Comparison of ENCODE assay signal across 23 cellular contexts in genomic region chr5:55113327-55113726, GRCh38. TPM values are rescaled to one million over a fixed set of nuclear protein-coding genes. Genes with fewer than 3 reads are reported as not detected.
"Had no signal": no experiment of that assay in that cellular context is flagged by ENCODE, and none has a peak within 500 bp of the region (broad histone marks: within the 10 kb centered on the region; RNA-seq: fewer than 3 reads in every experiment).

No MANE protein-coding gene starts in this region.

- H3K4me3 ChIP-seq: dorsolateral prefrontal cortex, hepatocyte, sigmoid colon, thyroid gland had no signal

- DNase-seq: activated CD4-positive, alpha-beta T cell treated with anti-CD3 and anti-CD28 coated beads, Interleukin-2, amount 50 U/mL, for 48 hours; activated effector memory CD4-positive, alpha-beta T cell treated with anti-CD3 and anti-CD28 coated beads, Interleukin-2, amount 50 U/mL, for 16 hours; activated T-cell treated with anti-CD3 and anti-CD28 coated beads, Interleukin-2, amount 50 U/mL, for 4 hours; amniotic stem cell; caudate nucleus; dorsolateral prefrontal cortex; endodermal cell; foreskin keratinocyte; left cardiac atrium; mesendoderm; sigmoid colon; stimulated activated naive CD4-positive, alpha-beta T cell treated with Interleukin-2 at 50 U/mL for 16 hours; SW 1271; thyroid gland had no signal

- H2AFZ ChIP-seq: hepatocyte, parathyroid adenoma had no signal

- ATAC-seq: activated naive CD4-positive, alpha-beta T cell treated with anti-CD3 and anti-CD28 coated beads, Interleukin-2, amount 50 U/mL, for 72 hours; foreskin keratinocyte; left cardiac atrium had no signal

- H3K4me2 ChIP-seq: hepatocyte had no signal

- H3K4me1 ChIP-seq: foreskin keratinocyte, parathyroid adenoma, sigmoid colon, thyroid gland had no signal

- H3K36me3 Mint-ChIP-seq: activated naive CD4-positive, alpha-beta T cell treated with anti-CD3 and anti-CD28 coated beads, Interleukin-2, amount 50 U/mL, for 72 hours had no signal

- H3K79me2 ChIP-seq: hepatocyte, parathyroid adenoma had no signal

- H3K9me3 Mint-ChIP-seq: activated naive CD4-positive, alpha-beta T cell treated with anti-CD3 and anti-CD28 coated beads, Interleukin-2, amount 50 U/mL, for 72 hours; activated T-cell treated with anti-CD3 and anti-CD28 coated beads, Interleukin-2, amount 50 U/mL, for 4 hours; endodermal cell; nephron had no signal

- H3K27ac Mint-ChIP-seq: activated naive CD4-positive, alpha-beta T cell treated with anti-CD3 and anti-CD28 coated beads, Interleukin-2, amount 50 U/mL, for 72 hours; endodermal cell; nephron had no signal

- H3K9ac ChIP-seq: parathyroid adenoma had no signal

- H3K27ac ChIP-seq: dorsolateral prefrontal cortex, epithelial cell of prostate, foreskin keratinocyte, hepatocyte, parathyroid adenoma, sigmoid colon, thyroid gland had no signal

- H3K4me1 Mint-ChIP-seq: nephron had no signal

- H3K9me3 ChIP-seq: sigmoid colon, thyroid gland had no signal

- H3K27me3 ChIP-seq: hepatocyte, sigmoid colon, thyroid gland had no signal

- H3K36me3 ChIP-seq: sigmoid colon, thyroid gland had no signal

- H3K4me3 Mint-ChIP-seq: activated T-cell treated with anti-CD3 and anti-CD28 coated beads, Interleukin-2, amount 50 U/mL, for 4 hours; endodermal cell; nephron had no signal

RNA-seq across cellular contexts. Expression of gene GZMA, which starts 10.9 kb away (rescaled TPM):
- total RNA-seq: foreskin keratinocyte, hepatocyte, renal cortical epithelial cell had no signal
- polyA plus RNA-seq: foreskin keratinocyte, hepatocyte had no signal

RNA-seq across cellular contexts. Expression of gene GPX8, which starts 46.6 kb away (rescaled TPM):
- total RNA-seq: activated naive CD4-positive, alpha-beta T cell treated with anti-CD3 and anti-CD28 coated beads, Interleukin-2, amount 50 U/mL, for 72 hours had no signal

RNA-seq across cellular contexts. Expression of gene CDC20B, which starts 59.6 kb away (rescaled TPM):
- total RNA-seq: activated naive CD4-positive, alpha-beta T cell treated with anti-CD3 and anti-CD28 coated beads, Interleukin-2, amount 50 U/mL, for 72 hours; foreskin keratinocyte; left cardiac atrium; lower leg skin; renal cortical epithelial cell; sigmoid colon; subcutaneous adipose tissue; thyroid gland; urinary bladder had no signal
- polyA plus RNA-seq: foreskin keratinocyte, hepatocyte, sigmoid colon, urinary bladder had no signal
